ENCODE assay signal across 17 cellular contexts in genomic region chr1:37797750-37798345, GRCh38. TPM values are rescaled to one million over a fixed set of nuclear protein-coding genes. Genes with fewer than 3 reads are reported as not detected.
A peak's percentile ranks its signal among the peaks of the same experiment; 100 is the strongest.
DNase-seq lines count a peak whose midpoint lies in the region; ATAC-seq and TF ChIP-seq lines count a peak whose summit lies in the region.
"Had no signal": no experiment of that assay in that cellular context is flagged by ENCODE, and none has a peak within 500 bp of the region (broad histone marks: within the 10 kb centered on the region; RNA-seq: fewer than 3 reads in every experiment).

No MANE protein-coding gene starts in this region.

- H3K27me3 ChIP-seq in AG04450 (ENCODE audit: control insufficient read depth, insufficient read depth, low read length) (peaks cover 11% of the 10 kb centered on the region), psoas muscle (ENCODE audit: insufficient read depth in 3 of 3, low read length in 2 of 3) (no peaks in the 10 kb centered on the region)
- H3K27me3 ChIP-seq: body of pancreas had no signal

- POLR2A ChIA-PET in AG04450 (lab: Yijun Ruan, JAX) = interaction anchor here (3.3 kb wide), 1 partner anchor 10 kb away, joined by 14 read pairs; the partner anchor contains the start of genes C1orf122 and YRDC
- POLR2A ChIA-PET in HEK293 (lab: Yijun Ruan, JAX) = interaction anchor here (3.7 kb wide), 1 partner anchor 10 kb away, joined by 17 read pairs; the partner anchor contains the start of genes C1orf122 and YRDC

- ATAC-seq in SK-N-SH treated with all-trans-retinoic acid at 6 μM for 48 hours (no peak), psoas muscle (no peak)
- ATAC-seq: body of pancreas, heart right ventricle had no signal

- no peak overlapping the region for H3K4me3 ChIP-seq in AG04450 (ENCODE audit: low read depth, low read length)
- no peak overlapping the region for H3K4me3 ChIP-seq in HEK293 (ENCODE audit: low read depth, low read length)
- no peak overlapping the region for H3K4me3 ChIP-seq in psoas muscle
- H3K4me3 ChIP-seq: body of pancreas, heart right ventricle, neural progenitor cell, stomach had no signal

- peaks cover 26 to 70% of the 10 kb centered on the region in 2 experiments for H3K36me3 ChIP-seq in HEK293 (ENCODE audit: control insufficient read depth in 2 of 2, insufficient read depth in 1 of 2, low read length in 2 of 2)
- peaks cover 0 to 44% of the 10 kb centered on the region in 2 donors for H3K36me3 ChIP-seq in psoas muscle (ENCODE audit: insufficient read depth in 1 of 2, low read depth in 1 of 2)
- H3K36me3 ChIP-seq: neural progenitor cell had no signal

- no peak overlapping the region for H3K27ac ChIP-seq in AG04450 (ENCODE audit: low read depth, low read length)
- no peak overlapping the region for H3K27ac ChIP-seq in HEK293 (ENCODE audit: extremely low read depth, low read depth, low read length)
- no peak overlapping the region for H3K27ac ChIP-seq in psoas muscle
- H3K27ac ChIP-seq: body of pancreas, heart right ventricle, neural progenitor cell, stomach had no signal

- DNase-seq in AG04450 (ENCODE audit: low read depth, low spot score) (peak; percentile 52), astrocyte of the hippocampus (ENCODE audit: low read depth, low spot score) (peak; percentile 75), iris pigment epithelial cell (ENCODE audit: low read depth) (peak; percentile 92), GOT3 (lab: John Stamatoyannopoulos, UW) (no peak), psoas muscle (no peak), NCI-H446 treated with DMSO at 0.1 percent for 48 hours (lab: John Stamatoyannopoulos, UW) (no peak)
- DNase-seq: ACHN; activated CD4-positive, alpha-beta T cell treated with anti-CD3 and anti-CD28 coated beads, Interleukin-2, amount 50 U/mL, for 1 hour; body of pancreas; dermis blood vessel endothelial cell; heart right ventricle; islet precursor cell; NCI-H1417 treated with DMSO at 0.1 percent for 48 hours; stomach had no signal

- TF ChIP-seq CTCF in AG04450 (IDR thresholded peaks at IDR 0.05; ENCODE audit: low read depth, low read length) (no peak), HEK293 (tag by site-specific recombination; IDR thresholded peaks at IDR 0.05) (no peak), psoas muscle (IDR thresholded peaks at IDR 0.05) (no peak)

- intact Hi-C loops in psoas muscle (cut with DNase I) = no loop called here

- 92 to 94% (median 93%) methylated on average over 3 of the region's 3 CpGs for WGBS in psoas muscle, 3 donors

- H3K9me3 ChIP-seq in AG04450 (ENCODE audit: control insufficient read depth, insufficient read depth, low read length) (no peaks in the 10 kb centered on the region; the same call in 1 of the 2 replicates), HEK293 (ENCODE audit: control insufficient read depth, insufficient read depth, low read depth, low read length) (no peaks in the 10 kb centered on the region), psoas muscle (no peaks in the 10 kb centered on the region)
- H3K9me3 ChIP-seq: body of pancreas, heart right ventricle, stomach had no signal

- CTCF ChIA-PET in AG04450 (lab: Charles Lee) = no interaction called here
- CTCF ChIA-PET in HEK293 (lab: Yijun Ruan, JAX) = no interaction called here

- peaks cover 7% of the 10 kb centered on the region; the same call in 1 of the 2 replicates for H3K4me1 ChIP-seq in HEK293 (ENCODE audit: control insufficient read depth, insufficient read depth, low read length)
- peaks cover 16% of the 10 kb centered on the region for H3K4me1 ChIP-seq in psoas muscle
- H3K4me1 ChIP-seq: neural progenitor cell had no signal

TF ChIP-seq in HEK293, 187 proteins besides CTCF, POLR2A, EP300 and RAD21:
- TF ChIP-seq ZNF654 (tag by site-specific recombination; IDR thresholded peaks at IDR 0.05; ENCODE audit: low read depth) = no peak
- no peak for TF ChIP-seq ZNF488 (tag by site-specific recombination; IDR thresholded peaks at IDR 0.05)
- TF ChIP-seq ZNF121 (tag by site-specific recombination; IDR thresholded peaks at IDR 0.05) = peak; percentile 94
- TF ChIP-seq SALL2 (tag by site-specific recombination; IDR thresholded peaks at IDR 0.05; ENCODE audit: borderline replicate concordance) = no peak
- TF ChIP-seq ZNF404 (tag by site-specific recombination; IDR thresholded peaks at IDR 0.05) = no peak
- TF ChIP-seq SP3 (tag by site-specific recombination; IDR thresholded peaks at IDR 0.05) = no peak
TF ChIP-seq in HEK293: peak in this region for 1.

TF ChIP-seq in SK-N-SH treated with all-trans-retinoic acid at 6 μM for 48 hours, 23 proteins besides CTCF, POLR2A, EP300 and RAD21:
- TF ChIP-seq GLIS3 (CRISPR knock-in tag; IDR thresholded peaks at IDR 0.05) (no peak), ISL1 (CRISPR knock-in tag; IDR thresholded peaks at IDR 0.05) (no peak)

RNA-seq across cellular contexts. Expression of gene MANEAL, which starts 4.2 kb away (rescaled TPM):
- polyA plus RNA-seq in AG04450 (2011; rRNA removed) (0.32 and 0.65 TPM in 2 replicates), psoas muscle (1 to 10 TPM; 3.7 to 4.3 (median 4.0) TPM)
- 0.17 and 0.83 TPM in 2 replicates for polyA minus RNA-seq in AG04450 (2011; rRNA and poly(A)+ RNA removed)
- total RNA-seq in psoas muscle = 1 to 10 TPM; 2.1 to 3.4 (median 2.7) TPM

RNA-seq across cellular contexts. Expression of gene C1orf122, which starts 9.7 kb away (rescaled TPM):
- polyA plus RNA-seq in AG04450 (2011; rRNA removed) = 26.0 and 30.3 TPM in 2 replicates
- polyA minus RNA-seq in AG04450 (2011; rRNA and poly(A)+ RNA removed) = 8.2 and 8.8 TPM in 2 replicates
- total RNA-seq in psoas muscle = 10 to 100 TPM; 26.6 to 32.1 (median 28.1) TPM
- polyA plus RNA-seq in psoas muscle = 100 to 1,000 TPM in 1 of 3 donors, 10 to 100 TPM in 2; 52.2 to 109 (median 73.6) TPM

RNA-seq across cellular contexts. Expression of gene YRDC, which starts 10.2 kb away (rescaled TPM):
- polyA plus RNA-seq in AG04450 (2011; rRNA removed) (15.2 and 15.6 TPM in 2 replicates), psoas muscle (10 to 100 TPM; 11.3 to 36.0 (median 13.4) TPM)
- 8.3 and 9.7 TPM in 2 replicates for polyA minus RNA-seq in AG04450 (2011; rRNA and poly(A)+ RNA removed)
- 10 to 100 TPM in 2 of 4 donors, 1 to 10 TPM in 2; 3.4 to 12.5 (median 10.2) TPM for total RNA-seq in psoas muscle

RNA-seq across cellular contexts. Expression of gene EPHA10, which starts 32.9 kb away (rescaled TPM):
- polyA plus RNA-seq in AG04450 (2011; rRNA removed) (not detected in 2 replicates), psoas muscle (under 1 TPM in 1 of 3 donors, not detected in 2; 0.05 TPM)
- polyA minus RNA-seq in AG04450 (2011; rRNA and poly(A)+ RNA removed) = not detected in 2 replicates
- total RNA-seq in psoas muscle = not detected
- total RNA-seq: dermis blood vessel endothelial cell had no signal

Comparison
In these comparisons a context has a peak if more than half of its experiments do, and no peak if none do; other contexts are left out.
1. DNase-seq: peak in AG04450 (single experiment), astrocyte of the hippocampus (single experiment) and iris pigment epithelial cell (single experiment); none in GOT3 (single experiment), psoas muscle (0 of 2) and NCI-H446 treated with DMSO at 0.1 percent for 48 hours (single experiment).